In genomic region chr13:100876044-100876403, GRCh38 we compare ENCODE assay signal across 29 cellular contexts.
A peak's percentile ranks its signal among the peaks of the same experiment; 100 is the strongest.
DNase-seq lines count a peak whose midpoint lies in the region; ATAC-seq, FAIRE-seq and TF ChIP-seq lines count a peak whose summit lies in the region.
"Had no signal": no experiment of that assay in that cellular context is flagged by ENCODE, and none has a peak within 500 bp of the region (broad histone marks: within the 10 kb centered on the region; RNA-seq: fewer than 3 reads in every experiment).

No MANE protein-coding gene starts in this region.

- H4K20me1 ChIP-seq in endothelial cell of umbilical vein (replicated peaks; ENCODE audit: control insufficient read depth, extremely low read depth, insufficient read depth, low read length) (no peaks in the 10 kb centered on the region), smooth muscle cell (ENCODE audit: low read depth) (no peaks in the 10 kb centered on the region)

- peak overlapping the region; percentile 50 for H3K4me3 Mint-ChIP-seq in activated naive CD8-positive, alpha-beta T cell
- H3K4me3 Mint-ChIP-seq in activated naive CD8-positive, alpha-beta T cell treated with anti-CD3 and anti-CD28 coated beads, Interleukin-2, amount 50 U/mL, for 24 hours = no peak overlapping the region
- H3K4me3 Mint-ChIP-seq in CD4-positive, alpha-beta memory T cell = no peak overlapping the region
- H3K4me3 Mint-ChIP-seq: activated CD4-positive, alpha-beta T cell treated with anti-CD3 and anti-CD28 coated beads, Interleukin-2, amount 10 ng/mL, durations not matched to agents 7 days and 5 days; activated naive CD4-positive, alpha-beta T cell treated with anti-CD3 and anti-CD28 coated beads for 36 hours; activated T-cell treated with anti-CD3 and anti-CD28 coated beads, Interleukin-2, amount 50 U/mL, for 24 hours; B cell; CD8-positive, alpha-beta T cell had no signal

- no peak overlapping the region for H3K9ac ChIP-seq in endothelial cell of umbilical vein (replicated peaks; ENCODE audit: extremely low read depth, insufficient read depth, low read length)
- H3K9ac ChIP-seq in smooth muscle cell (ENCODE audit: low read depth) = no peak overlapping the region

- H3K9me3 ChIP-seq in RWPE2 (ENCODE audit: severe bottlenecking) (no peaks in the 10 kb centered on the region), endothelial cell of umbilical vein (replicated peaks; ENCODE audit: control insufficient read depth, insufficient read depth, low read length) (no peaks in the 10 kb centered on the region), smooth muscle cell (replicated peaks; ENCODE audit: low read depth) (no peaks in the 10 kb centered on the region)
- no peaks in the 10 kb centered on the region for H3K9me3 ChIP-seq in CD4-positive, alpha-beta memory T cell (ENCODE audit: control insufficient read depth in 1 of 2, low read length in 2 of 2)
- H3K9me3 ChIP-seq: transverse colon had no signal

- TF ChIP-seq CTCF in RWPE2 (IDR thresholded peaks at IDR 0.05; ENCODE audit: poor library complexity, severe bottlenecking) = no peak
- no peak for TF ChIP-seq CTCF in endothelial cell of umbilical vein (IDR thresholded peaks at IDR 0.05; ENCODE audit: extremely low read depth in 1 of 2, insufficient read depth in 1 of 2, low read depth in 1 of 2, low read length in 2 of 2)
- TF ChIP-seq CTCF in smooth muscle cell (IDR thresholded peaks at IDR 0.05; ENCODE audit: borderline replicate concordance, insufficient read depth, poor library complexity, severe bottlenecking) = no peak

- H3F3A ChIP-seq in smooth muscle cell (ENCODE audit: low read depth) = no peaks in the 10 kb centered on the region

- no peak for DNase-seq in activated naive CD8-positive, alpha-beta T cell treated with anti-CD3 and anti-CD28 coated beads, Interleukin-2, amount 50 U/mL, for 24 hours
- DNase-seq in RWPE2 (ENCODE audit: low spot score) = no peak
- no peak for DNase-seq in endothelial cell of umbilical vein (ENCODE audit: low read depth, low spot score)
- no peak for DNase-seq in smooth muscle cell (lab: John Stamatoyannopoulos, UW; ENCODE audit: unreplicated experiment)
- DNase-seq in CD4-positive, alpha-beta memory T cell = no peak
- no peak for DNase-seq in dedifferentiated amniotic fluid mesenchymal stem cell (ENCODE audit: extremely low spot score)
- DNase-seq in frontal cortex (ENCODE audit: low spot score in 2 of 2) = no peak
- DNase-seq: activated CD4-positive, alpha-beta T cell treated with anti-CD3 and anti-CD28 coated beads, Interleukin-2, amount 10 ng/mL, durations not matched to agents 7 days and 5 days; activated T-cell treated with anti-CD3 and anti-CD28 coated beads, Interleukin-2, amount 50 U/mL, for 24 hours; amygdala; CD8-positive, alpha-beta T cell; DMS153; effector CD4-positive, alpha-beta T cell; Karpas-422; NCI-H1436; NCI-H2081 treated with DMSO at 0.1 percent for 48 hours; NCI-H526 treated with DMSO at 0.1 percent for 48 hours; PC-9; posterior cingulate gyrus; right cardiac atrium; SHP77; transverse colon had no signal

- no TSS peak for BruUV-seq in endothelial cell of umbilical vein (replicated peaks; lab: Mats Ljungman, UMichigan)

- H3K9me1 ChIP-seq in endothelial cell of umbilical vein (replicated peaks; ENCODE audit: control insufficient read depth, extremely low read depth, insufficient read depth, low read length) = no peaks in the 10 kb centered on the region

- CTCF ChIA-PET in endothelial cell of umbilical vein (lab: Charles Lee) = no interaction called here
- CTCF ChIA-PET in CD4-positive, alpha-beta memory T cell (lab: Charles Lee; ENCODE audit: partially characterized antibody) = no interaction called here

- peaks cover 17% of the 10 kb centered on the region for H3K27me3 Mint-ChIP-seq in activated naive CD8-positive, alpha-beta T cell
- peaks cover 48% of the 10 kb centered on the region for H3K27me3 Mint-ChIP-seq in activated naive CD8-positive, alpha-beta T cell treated with anti-CD3 and anti-CD28 coated beads, Interleukin-2, amount 50 U/mL, for 24 hours
- peaks cover 5 to 10% of the 10 kb centered on the region in 2 donors for H3K27me3 Mint-ChIP-seq in CD4-positive, alpha-beta memory T cell

- H3K36me3 Mint-ChIP-seq in activated naive CD8-positive, alpha-beta T cell = no peaks in the 10 kb centered on the region
- H3K36me3 Mint-ChIP-seq in activated naive CD8-positive, alpha-beta T cell treated with anti-CD3 and anti-CD28 coated beads, Interleukin-2, amount 50 U/mL, for 24 hours (ENCODE audit: low read depth) = no peaks in the 10 kb centered on the region
- H3K36me3 Mint-ChIP-seq in CD4-positive, alpha-beta memory T cell = no peaks in the 10 kb centered on the region
- H3K36me3 Mint-ChIP-seq: CD8-positive, alpha-beta T cell had no signal

- H3K4me1 ChIP-seq in RWPE2 (ENCODE audit: insufficient read depth, poor library complexity, severe bottlenecking) (peaks cover 11% of the 10 kb centered on the region), endothelial cell of umbilical vein (ENCODE audit: control insufficient read depth, extremely low read depth, insufficient read depth, low read length) (peaks cover 13% of the 10 kb centered on the region), smooth muscle cell (ENCODE audit: low read depth) (no peaks in the 10 kb centered on the region)
- H3K4me1 ChIP-seq in CD4-positive, alpha-beta memory T cell (ENCODE audit: insufficient read depth, low read length) = no peaks in the 10 kb centered on the region
- H3K4me1 ChIP-seq: transverse colon had no signal

- ATAC-seq in activated naive CD8-positive, alpha-beta T cell treated with anti-CD3 and anti-CD28 coated beads, Interleukin-2, amount 50 U/mL, for 24 hours = no peak
- no peak for ATAC-seq in RWPE2 (ENCODE audit: low read depth)
- ATAC-seq: CD8-positive, alpha-beta T cell; HepG2; left lobe of liver; right cardiac atrium had no signal

- H2AFZ ChIP-seq in endothelial cell of umbilical vein (ENCODE audit: low read depth, low read length) (no peak overlapping the region), smooth muscle cell (ENCODE audit: low read depth) (no peak overlapping the region)
- H2AFZ ChIP-seq: PC-9 had no signal

- FAIRE-seq in endothelial cell of umbilical vein (lab: Jason Lieb, UNC) = no peak
- FAIRE-seq in frontal cortex (lab: Jason Lieb, UNC) = no peak
- FAIRE-seq: bronchial epithelial cell, GM12891, HepG2 had no signal

- H3K4me2 ChIP-seq in endothelial cell of umbilical vein (ENCODE audit: insufficient read depth, low read length) = peak overlapping the region; percentile 74
- H3K4me2 ChIP-seq in smooth muscle cell = no peak overlapping the region
- H3K4me2 ChIP-seq: PC-9 had no signal

- H3K79me2 ChIP-seq in endothelial cell of umbilical vein (ENCODE audit: control insufficient read depth, insufficient read depth, low read length) (no peaks in the 10 kb centered on the region), smooth muscle cell (ENCODE audit: low read depth) (no peaks in the 10 kb centered on the region)

- intact Hi-C loops in endothelial cell of umbilical vein (cut with micrococcal nuclease) = loop anchor here (5.0 kb wide), 1 partner anchor 289 kb away; the partner anchor contains the start of gene GGACT
- intact Hi-C loops in CD4-positive, alpha-beta memory T cell (cut with micrococcal nuclease) = no loop called here

- peak overlapping the region; percentile 53 for H3K27ac ChIP-seq in RWPE2 (ENCODE audit: poor library complexity, severe bottlenecking)
- peak overlapping the region; percentile 89 for H3K27ac ChIP-seq in endothelial cell of umbilical vein (ENCODE audit: insufficient read depth, low read depth, low read length)
- H3K27ac ChIP-seq in smooth muscle cell (ENCODE audit: low read depth) = peak overlapping the region; percentile 76
- no peak overlapping the region for H3K27ac ChIP-seq in CD4-positive, alpha-beta memory T cell (ENCODE audit: low read depth, low read length)
- H3K27ac ChIP-seq: PC-9, transverse colon had no signal

- H3K36me3 ChIP-seq in RWPE2 (ENCODE audit: low read depth) = no peaks in the 10 kb centered on the region
- no peaks in the 10 kb centered on the region for H3K36me3 ChIP-seq in endothelial cell of umbilical vein (ENCODE audit: control insufficient read depth in 2 of 2, extremely low read depth in 1 of 2, insufficient read depth in 2 of 2, low read length in 2 of 2)
- H3K36me3 ChIP-seq in smooth muscle cell (ENCODE audit: low read depth) = no peaks in the 10 kb centered on the region
- no peaks in the 10 kb centered on the region for H3K36me3 ChIP-seq in CD4-positive, alpha-beta memory T cell (ENCODE audit: insufficient read depth, low read length)
- H3K36me3 ChIP-seq: transverse colon had no signal

- TF ChIP-seq POLR2A in endothelial cell of umbilical vein (IDR thresholded peaks at IDR 0.05; ENCODE audit: low read depth, low read length) = no peak

- H3K4me3 ChIP-seq in RWPE2 (ENCODE audit: severe bottlenecking) = no peak overlapping the region
- no peak overlapping the region for H3K4me3 ChIP-seq in endothelial cell of umbilical vein (replicated peaks in 1 of 3; ENCODE audit: insufficient read depth in 1 of 3, low read depth in 1 of 3, low read length in 3 of 3)
- H3K4me3 ChIP-seq in smooth muscle cell = no peak overlapping the region
- no peak overlapping the region for H3K4me3 ChIP-seq in CD4-positive, alpha-beta memory T cell (ENCODE audit: low read length in 2 of 2)
- H3K4me3 ChIP-seq: PC-9, transverse colon had no signal

- H3K27me3 ChIP-seq in RWPE2 (ENCODE audit: insufficient read depth, poor library complexity, severe bottlenecking) = no peaks in the 10 kb centered on the region
- H3K27me3 ChIP-seq in endothelial cell of umbilical vein (ENCODE audit: control insufficient read depth in 2 of 2, insufficient read depth in 2 of 2, low read length in 2 of 2) = no peaks in the 10 kb centered on the region
- no peaks in the 10 kb centered on the region for H3K27me3 ChIP-seq in smooth muscle cell (ENCODE audit: low read depth)
- no peaks in the 10 kb centered on the region for H3K27me3 ChIP-seq in CD4-positive, alpha-beta memory T cell (ENCODE audit: insufficient read depth, low read length)
- H3K27me3 ChIP-seq: transverse colon had no signal

- POLR2A ChIA-PET in endothelial cell of umbilical vein (lab: Charles Lee) = no interaction called here
- POLR2A ChIA-PET in CD4-positive, alpha-beta memory T cell (lab: Charles Lee; ENCODE audit: partially characterized antibody) = no interaction called here

- no peak overlapping the region for H3K27ac Mint-ChIP-seq in activated naive CD8-positive, alpha-beta T cell
- H3K27ac Mint-ChIP-seq in activated naive CD8-positive, alpha-beta T cell treated with anti-CD3 and anti-CD28 coated beads, Interleukin-2, amount 50 U/mL, for 24 hours = no peak overlapping the region
- peak overlapping the region in 1 of 7 donors; percentile 43 for H3K27ac Mint-ChIP-seq in CD4-positive, alpha-beta memory T cell
- H3K27ac Mint-ChIP-seq: activated CD4-positive, alpha-beta T cell treated with anti-CD3 and anti-CD28 coated beads, Interleukin-2, amount 10 ng/mL, durations not matched to agents 7 days and 5 days; B cell; CD8-positive, alpha-beta T cell had no signal

- peaks cover 7% of the 10 kb centered on the region for H3K4me1 Mint-ChIP-seq in activated naive CD8-positive, alpha-beta T cell (ENCODE audit: low read depth)
- peaks cover 16% of the 10 kb centered on the region for H3K4me1 Mint-ChIP-seq in activated naive CD8-positive, alpha-beta T cell treated with anti-CD3 and anti-CD28 coated beads, Interleukin-2, amount 50 U/mL, for 24 hours
- H3K4me1 Mint-ChIP-seq in CD4-positive, alpha-beta memory T cell = no peaks in the 10 kb centered on the region
- H3K4me1 Mint-ChIP-seq: B cell had no signal

- dilution Hi-C loops in endothelial cell of umbilical vein (cut with MboI; ENCODE audit: extremely low pct_ligation_motif_present, low sequenced_read_pairs) = no loop called here

- 79% methylated on average over 2 of the region's 2 CpGs for WGBS in smooth muscle cell (ENCODE audit: low lambda C conversion rate)

- H3K9me3 Mint-ChIP-seq in activated naive CD8-positive, alpha-beta T cell (ENCODE audit: low read depth) = peaks cover 7% of the 10 kb centered on the region
- H3K9me3 Mint-ChIP-seq in activated naive CD8-positive, alpha-beta T cell treated with anti-CD3 and anti-CD28 coated beads, Interleukin-2, amount 50 U/mL, for 24 hours = peaks cover 17% of the 10 kb centered on the region
- peaks cover 0 to 19% (median 6%) of the 10 kb centered on the region in 8 donors for H3K9me3 Mint-ChIP-seq in CD4-positive, alpha-beta memory T cell
